ENCODE assay signal across 15 cellular contexts in genomic region chr14:22296722-22297121, GRCh38.
A peak's percentile ranks its signal among the peaks of the same experiment; 100 is the strongest.
DNase-seq lines count a peak whose midpoint lies in the region; FAIRE-seq and TF ChIP-seq lines count a peak whose summit lies in the region.
"Had no signal": no experiment of that assay in that cellular context is flagged by ENCODE, and none has a peak within 500 bp of the region (broad histone marks: within the 10 kb centered on the region; RNA-seq: fewer than 3 reads in every experiment).

No MANE protein-coding gene starts in this region.

- no peak overlapping the region for H3K27ac ChIP-seq in AG04450 (ENCODE audit: low read depth, low read length)
- H3K27ac ChIP-seq: SJSA1 had no signal

- peak; percentile 65 for DNase-seq in AG04450 (ENCODE audit: low read depth, low spot score)
- peak; percentile 31 for DNase-seq in HTR-8/SVneo (ENCODE audit: insufficient read length, low spot score)
- DNase-seq in astrocyte of the spinal cord (ENCODE audit: low read depth, low spot score): peak; percentile 74
- peak; percentile 53 for DNase-seq in left kidney (ENCODE audit: low read depth, low spot score)
- DNase-seq in nucleus accumbens (lab: John Stamatoyannopoulos, UW): no peak
- DNase-seq in putamen (ENCODE audit: low spot score): no peak
- no peak for DNase-seq in stimulated activated CD4-positive, alpha-beta T cell treated with anti-CD3 and anti-CD28 coated beads, Interleukin-4, amount 100 ng/mL, for 4 hours
- no peak for DNase-seq in activated effector memory CD4-positive, alpha-beta T cell treated with Interleukin-2 at 50 U/mL for 16 hours
- DNase-seq: activated T-cell treated with anti-CD3 and anti-CD28 coated beads, Interleukin-2, amount 50 U/mL, for 24 hours; anterior cingulate cortex; hippocampal formation; KBM-7; NCI-H2081 had no signal

- FAIRE-seq in HTR-8/SVneo (lab: Jason Lieb, UNC): no peak
- FAIRE-seq: GM18507 had no signal

- CTCF ChIA-PET in AG04450 (lab: Charles Lee): interaction anchor here (0.6 to 3.5 kb wide), 9 partner anchors 17 to 172 kb away, joined by 3 to 24 read pairs (median 7); no protein-coding TSS in a partner anchor

- H3K27me3 ChIP-seq in AG04450 (ENCODE audit: control insufficient read depth, insufficient read depth, low read length): no peaks in the 10 kb centered on the region

- POLR2A ChIA-PET in AG04450 (lab: Yijun Ruan, JAX): no interaction called here

- H3K4me3 ChIP-seq in AG04450 (ENCODE audit: low read depth, low read length): no peak overlapping the region
- H3K4me3 ChIP-seq in astrocyte of the spinal cord (ENCODE audit: low read depth, low read length): no peak overlapping the region
- H3K4me3 ChIP-seq: SJSA1 had no signal

- H3K9me3 ChIP-seq in AG04450 (ENCODE audit: control insufficient read depth, insufficient read depth, low read length): peaks cover 2% of the 10 kb centered on the region; the same call in 1 of the 2 replicates
- H3K9me3 ChIP-seq: SJSA1 had no signal

- no peak for TF ChIP-seq CTCF in AG04450 (IDR thresholded peaks at IDR 0.05; ENCODE audit: low read depth, low read length)
- TF ChIP-seq CTCF in astrocyte of the spinal cord (IDR thresholded peaks at IDR 0.05; ENCODE audit: low read depth, low read length): no peak

- in situ Hi-C loops in astrocyte of the spinal cord (cut with HindIII; ENCODE audit: low sequenced_read_pairs): no loop called here

Comparison
In these comparisons a context has a peak if more than half of its experiments do, and no peak if none do; other contexts are left out.
1. DNase-seq: peak in AG04450 (single experiment), HTR-8/SVneo (single experiment), astrocyte of the spinal cord (single experiment) and left kidney (single experiment); none in nucleus accumbens (0 of 56), putamen (single experiment), stimulated activated CD4-positive, alpha-beta T cell treated with anti-CD3 and anti-CD28 coated beads, Interleukin-4, amount 100 ng/mL, for 4 hours (0 of 2) and activated effector memory CD4-positive, alpha-beta T cell treated with Interleukin-2 at 50 U/mL for 16 hours (single experiment).